18 cellular contexts compared by ENCODE assay signal in genomic region chr21:45335761-45336534, GRCh38. TPM values are rescaled to one million over a fixed set of nuclear protein-coding genes. Genes with fewer than 3 reads are reported as not detected.
DNase-seq lines count a peak whose midpoint lies in the region; ATAC-seq and TF ChIP-seq lines count a peak whose summit lies in the region.
"Had no signal": no experiment of that assay in that cellular context is flagged by ENCODE, and none has a peak within 500 bp of the region (broad histone marks: within the 10 kb centered on the region; RNA-seq: fewer than 3 reads in every experiment).

No MANE protein-coding gene starts in this region.

- CTCF ChIA-PET in activated CD4-positive, alpha-beta memory T cell treated with anti-CD3 and anti-CD28 coated beads for 36 hours (lab: Charles Lee), result no interaction called here

- POLR2A ChIA-PET in activated CD4-positive, alpha-beta memory T cell treated with anti-CD3 and anti-CD28 coated beads for 36 hours (lab: Charles Lee), result no interaction called here

- H3K36me3 Mint-ChIP-seq in endothelial cell (ENCODE audit: low read depth, unreplicated experiment) (no peaks in the 10 kb centered on the region), neural progenitor cell (no peaks in the 10 kb centered on the region)
- H3K36me3 Mint-ChIP-seq in activated CD4-positive, alpha-beta memory T cell treated with anti-CD3 and anti-CD28 coated beads for 36 hours, result no peaks in the 10 kb centered on the region
- H3K36me3 Mint-ChIP-seq: activated naive CD4-positive, alpha-beta T cell treated with anti-CD3 and anti-CD28 coated beads, Interleukin-2, amount 50 U/mL, for 72 hours; CD4-positive, CD25-positive, alpha-beta regulatory T cell had no signal

- H2AFZ ChIP-seq in neural progenitor cell (replicated peaks), result no peak overlapping the region
- H2AFZ ChIP-seq: GM23248 had no signal

- H3K9me3 Mint-ChIP-seq in endothelial cell (ENCODE audit: unreplicated experiment) (no peaks in the 10 kb centered on the region), neural progenitor cell (peaks cover 3% of the 10 kb centered on the region)
- no peaks in the 10 kb centered on the region for H3K9me3 Mint-ChIP-seq in activated CD4-positive, alpha-beta memory T cell treated with anti-CD3 and anti-CD28 coated beads for 36 hours
- H3K9me3 Mint-ChIP-seq: IgD-negative memory B cell had no signal

- H3K9me3 ChIP-seq in neural progenitor cell (ENCODE audit: low read depth) (no peaks in the 10 kb centered on the region), upper lobe of right lung (no peaks in the 10 kb centered on the region)

- no peak overlapping the region for H3K4me3 ChIP-seq in neural progenitor cell
- H3K4me3 ChIP-seq in upper lobe of right lung, result no peak overlapping the region
- H3K4me3 ChIP-seq: GM23248 had no signal

- no peaks in the 10 kb centered on the region for H4K20me1 ChIP-seq in neural progenitor cell (ENCODE audit: low read depth)

- H3K27me3 ChIP-seq in neural progenitor cell, result no peaks in the 10 kb centered on the region
- H3K27me3 ChIP-seq in upper lobe of right lung, result no peaks in the 10 kb centered on the region

- DNase-seq in Right ventricle myocardium superior, result peak; percentile 24
- DNase-seq in cardiac septum (ENCODE audit: low spot score), result no peak
- DNase-seq in endothelial cell (ENCODE audit: low spot score), result no peak
- DNase-seq in neural progenitor cell (ENCODE audit: low spot score), result no peak
- DNase-seq in upper lobe of right lung, result peak; percentile 64
- DNase-seq in activated gamma-delta T cell treated with Interleukin-2 at 50 U/mL for 16 hours, result no peak
- no peak for DNase-seq in activated CD4-positive, alpha-beta memory T cell treated with anti-CD3 and anti-CD28 coated beads for 36 hours
- DNase-seq: ACHN; activated T-cell treated with anti-CD3 and anti-CD28 coated beads, Interleukin-2, amount 50 U/mL, for 72 hours; CD4-positive, CD25-positive, alpha-beta regulatory T cell; effector memory CD8-positive, alpha-beta T cell; GM23248; NCI-H146; T-helper 9 cell had no signal

- no peaks in the 10 kb centered on the region for H3K4me1 Mint-ChIP-seq in endothelial cell (ENCODE audit: unreplicated experiment)
- H3K4me1 Mint-ChIP-seq in neural progenitor cell, result peaks cover 44% of the 10 kb centered on the region
- H3K4me1 Mint-ChIP-seq in activated CD4-positive, alpha-beta memory T cell treated with anti-CD3 and anti-CD28 coated beads for 36 hours (ENCODE audit: low read depth), result no peaks in the 10 kb centered on the region
- H3K4me1 Mint-ChIP-seq: CD4-positive, CD25-positive, alpha-beta regulatory T cell had no signal

- no peak overlapping the region for H3K4me3 Mint-ChIP-seq in endothelial cell (ENCODE audit: unreplicated experiment)
- H3K4me3 Mint-ChIP-seq in neural progenitor cell, result no peak overlapping the region
- no peak overlapping the region for H3K4me3 Mint-ChIP-seq in activated CD4-positive, alpha-beta memory T cell treated with anti-CD3 and anti-CD28 coated beads for 36 hours
- H3K4me3 Mint-ChIP-seq: activated T-cell treated with anti-CD3 and anti-CD28 coated beads, Interleukin-2, amount 50 U/mL, for 72 hours; CD4-positive, CD25-positive, alpha-beta regulatory T cell; effector memory CD8-positive, alpha-beta T cell; IgD-negative memory B cell had no signal

- H3K27me3 Mint-ChIP-seq in endothelial cell (ENCODE audit: unreplicated experiment) (peaks cover 5% of the 10 kb centered on the region), neural progenitor cell (ENCODE audit: insufficient read depth, low read depth) (peaks cover 13% of the 10 kb centered on the region)
- peaks cover 9% of the 10 kb centered on the region for H3K27me3 Mint-ChIP-seq in activated CD4-positive, alpha-beta memory T cell treated with anti-CD3 and anti-CD28 coated beads for 36 hours
- H3K27me3 Mint-ChIP-seq: CD4-positive, CD25-positive, alpha-beta regulatory T cell had no signal

- H3F3A ChIP-seq in neural progenitor cell (ENCODE audit: low read depth), result peaks cover 3% of the 10 kb centered on the region

- intact Hi-C loops in Right ventricle myocardium superior (cut with DNase I) (no loop called here), cardiac septum (cut with DNase I) (no loop called here), upper lobe of right lung (cut with DNase I) (no loop called here)
- intact Hi-C loops in activated CD4-positive, alpha-beta memory T cell treated with anti-CD3 and anti-CD28 coated beads for 36 hours (cut with micrococcal nuclease), result no loop called here

- H3K27ac Mint-ChIP-seq in endothelial cell (ENCODE audit: unreplicated experiment) (peak overlapping the region; percentile 63), neural progenitor cell (peak overlapping the region; percentile 63)
- H3K27ac Mint-ChIP-seq in activated CD4-positive, alpha-beta memory T cell treated with anti-CD3 and anti-CD28 coated beads for 36 hours, result no peak overlapping the region
- H3K27ac Mint-ChIP-seq: activated naive CD4-positive, alpha-beta T cell treated with anti-CD3 and anti-CD28 coated beads, Interleukin-2, amount 50 U/mL, for 72 hours; activated T-cell treated with anti-CD3 and anti-CD28 coated beads, Interleukin-2, amount 50 U/mL, for 72 hours; CD4-positive, CD25-positive, alpha-beta regulatory T cell; effector memory CD8-positive, alpha-beta T cell; IgD-negative memory B cell had no signal

- H3K4me1 ChIP-seq in neural progenitor cell, result peaks cover 37% of the 10 kb centered on the region
- H3K4me1 ChIP-seq in upper lobe of right lung, result no peaks in the 10 kb centered on the region

- H3K27ac ChIP-seq in neural progenitor cell (no peak overlapping the region), upper lobe of right lung (no peak overlapping the region)
- H3K27ac ChIP-seq: GM23248 had no signal

- no peak for TF ChIP-seq CTCF in endothelial cell (IDR thresholded peaks at IDR 0.05; ENCODE audit: unreplicated experiment)
- TF ChIP-seq CTCF in neural progenitor cell (IDR thresholded peaks at IDR 0.05), result no peak
- no peak for TF ChIP-seq CTCF in upper lobe of right lung (IDR thresholded peaks at IDR 0.05)

- H3K36me3 ChIP-seq in neural progenitor cell (no peaks in the 10 kb centered on the region), upper lobe of right lung (no peaks in the 10 kb centered on the region)

- no peak for ATAC-seq in Right ventricle myocardium superior (ENCODE audit: poor library complexity)
- ATAC-seq in upper lobe of right lung, result peak; percentile 11
- no peak for ATAC-seq in GM18868 (IDR thresholded peaks at IDR 0.05; ENCODE audit: unreplicated experiment)
- ATAC-seq: activated CD4-positive, CD25-positive, alpha-beta regulatory T cell treated with anti-CD3 and anti-CD28 coated beads, Interleukin-2, amount 50 U/mL, for 24 hours; activated naive CD4-positive, alpha-beta T cell treated with anti-CD3 and anti-CD28 coated beads, Interleukin-2, amount 50 U/mL, for 72 hours; activated T-cell treated with anti-CD3 and anti-CD28 coated beads, Interleukin-2, amount 50 U/mL, for 72 hours; effector memory CD8-positive, alpha-beta T cell had no signal

- no peaks in the 10 kb centered on the region for H3K79me2 ChIP-seq in neural progenitor cell (ENCODE audit: low read depth)

- no peak overlapping the region for H3K4me2 ChIP-seq in neural progenitor cell

- H3K9ac ChIP-seq in neural progenitor cell, result no peak overlapping the region
- H3K9ac ChIP-seq: GM23248 had no signal

RNA-seq across cellular contexts. Expression of gene POFUT2, which starts 48.3 kb away (rescaled TPM):
- total RNA-seq in Right ventricle myocardium superior (15.3 TPM), cardiac septum (20.1 TPM), endothelial cell (ENCODE audit: unreplicated experiment) (37.8 TPM), neural progenitor cell (ENCODE audit: low replicate concordance) (28.5 and 42.7 TPM in 2 replicates), upper lobe of right lung (29.0 TPM)
- total RNA-seq in activated CD4-positive, alpha-beta memory T cell treated with anti-CD3 and anti-CD28 coated beads for 36 hours, result 10 to 100 TPM; 14.3 TPM

Comparison
In these comparisons a context has a peak if more than half of its experiments do, and no peak if none do; other contexts are left out.
1. DNase-seq: peak in Right ventricle myocardium superior (single experiment) and upper lobe of right lung (single experiment); none in cardiac septum (single experiment), endothelial cell (single experiment), neural progenitor cell (single experiment), activated gamma-delta T cell treated with Interleukin-2 at 50 U/mL for 16 hours (single experiment) and activated CD4-positive, alpha-beta memory T cell treated with anti-CD3 and anti-CD28 coated beads for 36 hours (single experiment).